In genomic region chr4:167233523-167234387, GRCh38 we compare ENCODE assay signal across 1 cellular context.
TF ChIP-seq lines count a peak whose summit lies in the region.

No MANE protein-coding gene starts in this region.

TF ChIP-seq in GM12878, 131 proteins besides CTCF, POLR2A, EP300 and RAD21 (continued from another document):
- TF ChIP-seq ZNF592 (IDR thresholded peaks at IDR 0.05): no peak
- no peak for TF ChIP-seq BMI1 (IDR thresholded peaks at IDR 0.05; ENCODE audit: borderline replicate concordance)
- TF ChIP-seq ZNF384 (IDR thresholded peaks at IDR 0.05; ENCODE audit: borderline replicate concordance, low read depth, low read length): no peak
- TF ChIP-seq RAD51 (IDR thresholded peaks at IDR 0.05): no peak
- TF ChIP-seq BCLAF1 (IDR thresholded peaks at IDR 0.05): no peak
- TF ChIP-seq CREB1 (IDR thresholded peaks at IDR 0.05; ENCODE audit: low read depth): no peak
- TF ChIP-seq EED (IDR thresholded peaks at IDR 0.05; ENCODE audit: low read depth): no peak
- no peak for TF ChIP-seq NBN (IDR thresholded peaks at IDR 0.05)
- no peak for TF ChIP-seq ZNF622 (IDR thresholded peaks at IDR 0.05)
- no peak for TF ChIP-seq CHD1 (IDR thresholded peaks at IDR 0.05; ENCODE audit: low read depth, low read length)
- TF ChIP-seq SUZ12 (IDR thresholded peaks at IDR 0.05; ENCODE audit: unreplicated experiment): peak; percentile 30
- no peak for TF ChIP-seq USF2 (IDR thresholded peaks at IDR 0.05; ENCODE audit: borderline replicate concordance, low read depth, low read length)
- no peak for TF ChIP-seq PRDM15 (CRISPR knock-in tag; IDR thresholded peaks at IDR 0.05)
- TF ChIP-seq CHD4 (IDR thresholded peaks at IDR 0.05): no peak
- TF ChIP-seq MEF2A (IDR thresholded peaks at IDR 0.05; ENCODE audit: insufficient read depth, low read depth, low read length): no peak
- TF ChIP-seq NR2F1 (conservative IDR thresholded peaks at IDR 0.05): 0 out of 2 replicates have a peak, but pooled peaks have one; percentile 14
- 0 out of 2 replicates have a peak, but pooled peaks have one; percentile 49 for TF ChIP-seq PAX5 (IDR thresholded peaks at IDR 0.05; ENCODE audit: borderline replicate concordance, low read depth, low read length)
- no peak for TF ChIP-seq ATF7 (IDR thresholded peaks at IDR 0.05; ENCODE audit: low read depth)
- TF ChIP-seq SMAD5 (IDR thresholded peaks at IDR 0.05; ENCODE audit: low read depth): no peak
